In genomic region chr11:61617515-61617914, GRCh38 we compare ENCODE assay signal across 27 cellular contexts. TPM values are rescaled to one million over a fixed set of nuclear protein-coding genes. Genes with fewer than 3 reads are reported as not detected.
A peak's percentile ranks its signal among the peaks of the same experiment; 100 is the strongest.
DNase-seq lines count a peak whose midpoint lies in the region; ATAC-seq and TF ChIP-seq lines count a peak whose summit lies in the region.
"Had no signal": no experiment of that assay in that cellular context is flagged by ENCODE, and none has a peak within 500 bp of the region (broad histone marks: within the 10 kb centered on the region; RNA-seq: fewer than 3 reads in every experiment).

No MANE protein-coding gene starts in this region.

- TF ChIP-seq EP300 in SK-N-SH (IDR thresholded peaks at IDR 0.05; ENCODE audit: borderline replicate concordance in 1 of 2, low read depth in 1 of 2, low read length in 1 of 2) (no peak), esophagus muscularis mucosa (IDR thresholded peaks at IDR 0.05) (no peak)

- H3K4me1 ChIP-seq in SK-N-SH (ENCODE audit: control insufficient read depth in 1 of 2, insufficient read depth in 2 of 2, low read depth in 1 of 2, low read length in 1 of 2) (peaks cover 0 to 2% of the 10 kb centered on the region in 2 experiments; a peak in 1 of 4 replicates), PC-3 (ENCODE audit: insufficient read depth, low read length) (peaks cover 28% of the 10 kb centered on the region), esophagus muscularis mucosa (no peaks in the 10 kb centered on the region), Karpas-422 (ENCODE audit: low read length) (no peaks in the 10 kb centered on the region)
- H3K4me1 ChIP-seq: tibial artery had no signal

- no peaks in the 10 kb centered on the region for H3K9me3 Mint-ChIP-seq in endothelial cell (ENCODE audit: unreplicated experiment)
- H3K9me3 Mint-ChIP-seq in progenitor cell of endocrine pancreas (ENCODE audit: low read depth): no peaks in the 10 kb centered on the region
- H3K9me3 Mint-ChIP-seq: activated CD4-positive, alpha-beta memory T cell treated with anti-CD3 and anti-CD28 coated beads, Interleukin-2, amount 10 ng/mL, durations not matched to agents 7 days and 5 days; activated naive CD4-positive, alpha-beta T cell treated with anti-CD3 and anti-CD28 coated beads, Interleukin-2, amount 50 U/mL, for 24 hours; activated T-helper 17 cell treated with anti-CD3 and anti-CD28 coated beads, Interleukin-2, amount 50 U/mL, for 72 hours; CD4-positive, alpha-beta T cell; natural killer cell; stimulated activated naive CD8-positive, alpha-beta T cell treated with anti-CD3 and anti-CD28 coated beads, Interleukin-15, amount 100 ng/mL, for 72 hours had no signal

- H3K9ac ChIP-seq in SK-N-SH (no peak overlapping the region), PC-3 (ENCODE audit: low read length) (no peak overlapping the region), Karpas-422 (ENCODE audit: low read length) (no peak overlapping the region)

- DNase-seq in SK-N-SH (no peak), PC-3 (peak; percentile 65), endothelial cell (ENCODE audit: low spot score) (no peak), progenitor cell of endocrine pancreas (ENCODE audit: low spot score, unreplicated experiment) (no peak), esophagus muscularis mucosa (ENCODE audit: extremely low spot score) (no peak), Karpas-422 (no peak), T-helper 1 cell (no peak)
- DNase-seq: activated CD4-positive, alpha-beta memory T cell treated with anti-CD3 and anti-CD28 coated beads, Interleukin-2, amount 10 ng/mL, durations not matched to agents 7 days and 5 days; activated CD4-positive, alpha-beta T cell treated with anti-CD3 and anti-CD28 coated beads for 1 hour; activated CD8-positive, alpha-beta memory T cell treated with anti-CD3 and anti-CD28 coated beads, Interleukin-2, amount 50 U/mL, for 48 hours; amygdala; CD4-positive, alpha-beta T cell; cortex of kidney; midbrain; natural killer cell; NCI-H187; NCI-H2171 treated with DMSO at 0.1 percent for 48 hours; NCI-H524 treated with DMSO at 0.1 percent for 48 hours; stimulated activated naive CD8-positive, alpha-beta T cell treated with anti-CD3 and anti-CD28 coated beads, Interleukin-15, amount 100 ng/mL, for 72 hours; tibial artery had no signal

- 95% methylated on average over 4 of the region's 4 CpGs for WGBS in SK-N-SH (ENCODE audit: low lambda C conversion rate)
- 96% methylated on average over 4 of the region's 4 CpGs for WGBS in esophagus muscularis mucosa

- H3K27me3 Mint-ChIP-seq in endothelial cell (ENCODE audit: unreplicated experiment) (peaks cover 8% of the 10 kb centered on the region), progenitor cell of endocrine pancreas (peaks cover 25% of the 10 kb centered on the region)

- no peaks in the 10 kb centered on the region for H3K79me2 ChIP-seq in SK-N-SH (ENCODE audit: insufficient read depth)
- no peaks in the 10 kb centered on the region for H3K79me2 ChIP-seq in PC-3 (ENCODE audit: low read length)
- no peaks in the 10 kb centered on the region for H3K79me2 ChIP-seq in Karpas-422 (ENCODE audit: low read length)

- no peak for TF ChIP-seq POLR2A in esophagus muscularis mucosa (IDR thresholded peaks at IDR 0.05; ENCODE audit: low read depth)

- H2AFZ ChIP-seq in SK-N-SH (ENCODE audit: low read depth): no peak overlapping the region
- H2AFZ ChIP-seq in PC-3 (ENCODE audit: low read length): no peak overlapping the region
- no peak overlapping the region for H2AFZ ChIP-seq in Karpas-422 (ENCODE audit: low read length)

- peaks cover 9% of the 10 kb centered on the region; the same call in 1 of the 2 replicates for H3K27me3 ChIP-seq in SK-N-SH (ENCODE audit: insufficient read depth)
- no peaks in the 10 kb centered on the region for H3K27me3 ChIP-seq in PC-3 (ENCODE audit: low read length)
- H3K27me3 ChIP-seq in esophagus muscularis mucosa: peaks cover 0 to 54% (median 0%) of the 10 kb centered on the region in 4 donors
- H3K27me3 ChIP-seq in Karpas-422 (ENCODE audit: low read length): no peaks in the 10 kb centered on the region

- H3K36me3 Mint-ChIP-seq in endothelial cell (ENCODE audit: low read depth, unreplicated experiment) (no peaks in the 10 kb centered on the region), progenitor cell of endocrine pancreas (ENCODE audit: insufficient read depth) (no peaks in the 10 kb centered on the region)
- H3K36me3 Mint-ChIP-seq: activated naive CD4-positive, alpha-beta T cell treated with anti-CD3 and anti-CD28 coated beads, Interleukin-2, amount 50 U/mL, for 24 hours; natural killer cell had no signal

- CTCF ChIA-PET in SK-N-SH (lab: Yijun Ruan, JAX) (interaction anchor here (1.5 to 8.3 kb wide), 3 partner anchors 11 to 100 kb away, joined by 3 to 35 read pairs (median 15); no protein-coding TSS in a partner anchor), PC-3 (lab: Charles Lee) (no interaction called here)

- no peak overlapping the region for H3K4me2 ChIP-seq in SK-N-SH
- H3K4me2 ChIP-seq in PC-3 (ENCODE audit: low read length): no peak overlapping the region
- H3K4me2 ChIP-seq in Karpas-422 (ENCODE audit: low read depth, low read length, poor library complexity, severe bottlenecking): no peak overlapping the region

- H4K20me1 ChIP-seq in SK-N-SH (ENCODE audit: insufficient read depth): no peaks in the 10 kb centered on the region
- H4K20me1 ChIP-seq in PC-3 (ENCODE audit: low read length): no peaks in the 10 kb centered on the region
- H4K20me1 ChIP-seq in Karpas-422 (ENCODE audit: insufficient read depth, low read depth, low read length): no peaks in the 10 kb centered on the region

- TF ChIP-seq CTCF in SK-N-SH (IDR thresholded peaks at IDR 0.05): peak; percentile 17; the same call in 1 of the 2 replicates
- TF ChIP-seq CTCF in PC-3 (conservative IDR thresholded peaks at IDR 0.05; ENCODE audit: low read depth, low read length): peak; percentile 44
- TF ChIP-seq CTCF in endothelial cell (IDR thresholded peaks at IDR 0.05; ENCODE audit: unreplicated experiment): peak; percentile 57
- peak; percentile 9 for TF ChIP-seq CTCF in progenitor cell of endocrine pancreas (IDR thresholded peaks at IDR 0.05; ENCODE audit: unreplicated experiment)
- no peak for TF ChIP-seq CTCF in esophagus muscularis mucosa (IDR thresholded peaks at IDR 0.05)

- H3F3A ChIP-seq in SK-N-SH (replicated peaks; ENCODE audit: insufficient read depth): peaks cover 5% of the 10 kb centered on the region
- no peaks in the 10 kb centered on the region for H3F3A ChIP-seq in PC-3 (ENCODE audit: low read length, unreplicated experiment)

- ATAC-seq in SK-N-SH treated with all-trans-retinoic acid at 6 μM for 48 hours: no peak
- ATAC-seq in PC-3: peak; percentile 46
- ATAC-seq: activated T-helper 17 cell treated with anti-CD3 and anti-CD28 coated beads, Interleukin-2, amount 50 U/mL, for 72 hours; HepG2; natural killer cell; stimulated activated naive CD8-positive, alpha-beta T cell treated with anti-CD3 and anti-CD28 coated beads, Interleukin-15, amount 100 ng/mL, for 72 hours had no signal

- H3K4me3 Mint-ChIP-seq in endothelial cell (ENCODE audit: unreplicated experiment): no peak overlapping the region
- no peak overlapping the region for H3K4me3 Mint-ChIP-seq in progenitor cell of endocrine pancreas (ENCODE audit: low read depth)
- H3K4me3 Mint-ChIP-seq: activated CD4-positive, alpha-beta memory T cell treated with anti-CD3 and anti-CD28 coated beads, Interleukin-2, amount 10 ng/mL, durations not matched to agents 7 days and 5 days; activated naive CD4-positive, alpha-beta T cell treated with anti-CD3 and anti-CD28 coated beads, Interleukin-2, amount 50 U/mL, for 24 hours; activated T-helper 17 cell treated with anti-CD3 and anti-CD28 coated beads, Interleukin-2, amount 50 U/mL, for 72 hours; CD4-positive, alpha-beta T cell; natural killer cell; stimulated activated naive CD8-positive, alpha-beta T cell treated with anti-CD3 and anti-CD28 coated beads, Interleukin-15, amount 100 ng/mL, for 72 hours had no signal

- H3K36me3 ChIP-seq in SK-N-SH (replicated peaks in 1 of 2; ENCODE audit: control insufficient read depth in 1 of 2, insufficient read depth in 2 of 2, low read length in 1 of 2) (no peaks in the 10 kb centered on the region), PC-3 (ENCODE audit: low read depth, low read length) (no peaks in the 10 kb centered on the region), esophagus muscularis mucosa (no peaks in the 10 kb centered on the region), Karpas-422 (ENCODE audit: insufficient read depth, low read length) (no peaks in the 10 kb centered on the region)
- H3K36me3 ChIP-seq: tibial artery had no signal

- intact Hi-C loops in PC-3 (cut with micrococcal nuclease): no loop called here
- intact Hi-C loops in esophagus muscularis mucosa (cut with DNase I): no loop called here

- TF ChIP-seq RAD21 in SK-N-SH (IDR thresholded peaks at IDR 0.05; ENCODE audit: low read length): no peak

- H3K4me3 ChIP-seq in SK-N-SH (ENCODE audit: low read depth in 2 of 2, low read length in 1 of 2): no peak overlapping the region
- no peak overlapping the region for H3K4me3 ChIP-seq in PC-3 (ENCODE audit: low read length)
- H3K4me3 ChIP-seq in esophagus muscularis mucosa: no peak overlapping the region
- no peak overlapping the region for H3K4me3 ChIP-seq in Karpas-422 (ENCODE audit: low read length)
- H3K4me3 ChIP-seq: skin epidermis, tibial artery had no signal

- no TSS peak for BruUV-seq in PC-3 (replicated peaks; lab: Mats Ljungman, UMichigan)

- H3K9me2 ChIP-seq in SK-N-SH (no peaks in the 10 kb centered on the region), PC-3 (replicated peaks; ENCODE audit: low read length) (no peaks in the 10 kb centered on the region), Karpas-422 (replicated peaks; ENCODE audit: insufficient read depth, low read length) (no peaks in the 10 kb centered on the region)

- POLR2A ChIA-PET in SK-N-SH (lab: Yijun Ruan, JAX) (no interaction called here), PC-3 (lab: Charles Lee; ENCODE audit: unreplicated experiment) (no interaction called here)

- H3K9me3 ChIP-seq in SK-N-SH (no peaks in the 10 kb centered on the region), PC-3 (ENCODE audit: low read length) (no peaks in the 10 kb centered on the region), esophagus muscularis mucosa (no peaks in the 10 kb centered on the region), Karpas-422 (ENCODE audit: low read length) (no peaks in the 10 kb centered on the region)
- H3K9me3 ChIP-seq: tibial artery had no signal

- H3K27ac Mint-ChIP-seq in endothelial cell (ENCODE audit: unreplicated experiment): no peak overlapping the region
- no peak overlapping the region for H3K27ac Mint-ChIP-seq in progenitor cell of endocrine pancreas
- H3K27ac Mint-ChIP-seq: activated CD4-positive, alpha-beta memory T cell treated with anti-CD3 and anti-CD28 coated beads, Interleukin-2, amount 10 ng/mL, durations not matched to agents 7 days and 5 days; activated naive CD4-positive, alpha-beta T cell treated with anti-CD3 and anti-CD28 coated beads, Interleukin-2, amount 50 U/mL, for 24 hours; activated T-helper 17 cell treated with anti-CD3 and anti-CD28 coated beads, Interleukin-2, amount 50 U/mL, for 72 hours; CD4-positive, alpha-beta T cell; natural killer cell had no signal

- no peak overlapping the region for H3K27ac ChIP-seq in SK-N-SH (ENCODE audit: low read depth in 2 of 2, low read length in 1 of 2)
- no peak overlapping the region for H3K27ac ChIP-seq in PC-3 (ENCODE audit: low read length)
- H3K27ac ChIP-seq in esophagus muscularis mucosa (replicated peaks in 1 of 4): no peak overlapping the region
- H3K27ac ChIP-seq in Karpas-422 (ENCODE audit: low read length): no peak overlapping the region
- H3K27ac ChIP-seq: 22Rv1, skin epidermis, tibial artery had no signal

- H3K4me1 Mint-ChIP-seq in endothelial cell (ENCODE audit: unreplicated experiment) (no peaks in the 10 kb centered on the region), progenitor cell of endocrine pancreas (ENCODE audit: low read depth) (peaks cover 5% of the 10 kb centered on the region)
- H3K4me1 Mint-ChIP-seq: activated CD4-positive, alpha-beta memory T cell treated with anti-CD3 and anti-CD28 coated beads, Interleukin-2, amount 10 ng/mL, durations not matched to agents 7 days and 5 days; activated naive CD4-positive, alpha-beta T cell treated with anti-CD3 and anti-CD28 coated beads, Interleukin-2, amount 50 U/mL, for 24 hours; activated T-helper 17 cell treated with anti-CD3 and anti-CD28 coated beads, Interleukin-2, amount 50 U/mL, for 72 hours; natural killer cell; stimulated activated naive CD8-positive, alpha-beta T cell treated with anti-CD3 and anti-CD28 coated beads, Interleukin-15, amount 100 ng/mL, for 72 hours had no signal

RNA-seq across cellular contexts. Expression of gene SYT7, which starts 36.6 kb away (rescaled TPM):
- polyA plus RNA-seq in SK-N-SH (2012; rRNA removed): 1.1 and 1.4 TPM in 2 replicates
- 1.5 and 3.4 TPM in 2 replicates for polyA plus RNA-seq in SK-N-SH (2012; cell fraction: cytosol; rRNA removed)
- 1.9 and 3.2 TPM in 2 replicates for polyA plus RNA-seq in SK-N-SH (2012; cell fraction: nucleus; rRNA removed)
- 21.5 and 23.2 TPM in 2 replicates for total RNA-seq in PC-3 (2014; rRNA removed)
- total RNA-seq in endothelial cell (ENCODE audit: unreplicated experiment): 9.7 TPM
- total RNA-seq in progenitor cell of endocrine pancreas: 10.3 and 11.7 TPM in 2 replicates
- total RNA-seq in esophagus muscularis mucosa: 1 to 10 TPM; 1.3 to 4.2 (median 1.8) TPM
- not detected in 2 replicates for total RNA-seq in Karpas-422 (2014; rRNA removed; shearing (Covaris generic); ENCODE audit: low replicate concordance)
- total RNA-seq: activated CD4-positive, alpha-beta memory T cell treated with anti-CD3 and anti-CD28 coated beads, Interleukin-2, amount 10 ng/mL, durations not matched to agents 7 days and 5 days; CD4-positive, alpha-beta T cell; T-helper 1 cell treated with Interleukin-12 subunit alpha and Interleukin-12 subunit beta and Interleukin-4 antibody, amounts not matched to agents 30 ng/mL and 1 ng/mL, for 36 hours had no signal

Comparison
In these comparisons a context has a peak if more than half of its experiments do, and no peak if none do; other contexts are left out.
1. CTCF ChIP-seq: peak in SK-N-SH (single experiment), PC-3 (single experiment), endothelial cell (single experiment) and progenitor cell of endocrine pancreas (single experiment); none in esophagus muscularis mucosa (0 of 3).